In genomic region chr13:42876270-42876714, GRCh38 we compare ENCODE assay signal across 11 cellular contexts.
DNase-seq lines count a peak whose midpoint lies in the region; ATAC-seq lines count a peak whose summit lies in the region.
"Had no signal": no experiment of that assay in that cellular context is flagged by ENCODE, and none has a peak within 500 bp of the region (broad histone marks: within the 10 kb centered on the region; RNA-seq: fewer than 3 reads in every experiment).

No MANE protein-coding gene starts in this region.

- H3K4me1 ChIP-seq in iPS-15b (ENCODE audit: control insufficient read depth, insufficient read depth, low read length), result peaks cover 33% of the 10 kb centered on the region

- H3K9ac ChIP-seq in iPS-15b (ENCODE audit: low read depth, low read length), result no peak overlapping the region

- no peak for DNase-seq in posterior vena cava (ENCODE audit: low spot score)
- DNase-seq in T1000 (lab: John Stamatoyannopoulos, UW), result no peak
- no peak for DNase-seq in central memory CD4-positive, alpha-beta T cell
- no peak for DNase-seq in hypothalamus (lab: John Stamatoyannopoulos, UW)
- DNase-seq: pancreas, SHP77, tibial artery had no signal

- no peaks in the 10 kb centered on the region for H3K36me3 ChIP-seq in iPS-15b (ENCODE audit: control insufficient read depth, insufficient read depth, low read length)
- H3K36me3 ChIP-seq: pancreas, tibial artery had no signal

- H3K27me3 ChIP-seq in iPS-15b (ENCODE audit: control insufficient read depth, insufficient read depth, low read length), result no peaks in the 10 kb centered on the region
- H3K27me3 ChIP-seq: pancreas, tibial artery had no signal

- H3K9me3 ChIP-seq in iPS-15b (ENCODE audit: control insufficient read depth, insufficient read depth, low read length), result no peaks in the 10 kb centered on the region
- H3K9me3 ChIP-seq: pancreas had no signal

- intact Hi-C loops in posterior vena cava (cut with DNase I), result no loop called here

- ATAC-seq in GM18519 (IDR thresholded peaks at IDR 0.05; ENCODE audit: low FRiP score, unreplicated experiment), result peak; percentile 89
- peak; percentile 89 for ATAC-seq in GM21717 (IDR thresholded peaks at IDR 0.05; ENCODE audit: unreplicated experiment)
- ATAC-seq in HG03558 (IDR thresholded peaks at IDR 0.05; ENCODE audit: extremely low read depth, unreplicated experiment), result peak; percentile 83

- H3K4me3 ChIP-seq in iPS-15b (ENCODE audit: low read depth, low read length), result peak overlapping the region; percentile 30
- H3K4me3 ChIP-seq: pancreas, tibial artery had no signal
